Comparison of ENCODE assay signal across 21 cellular contexts in the genomic region with DNA sequence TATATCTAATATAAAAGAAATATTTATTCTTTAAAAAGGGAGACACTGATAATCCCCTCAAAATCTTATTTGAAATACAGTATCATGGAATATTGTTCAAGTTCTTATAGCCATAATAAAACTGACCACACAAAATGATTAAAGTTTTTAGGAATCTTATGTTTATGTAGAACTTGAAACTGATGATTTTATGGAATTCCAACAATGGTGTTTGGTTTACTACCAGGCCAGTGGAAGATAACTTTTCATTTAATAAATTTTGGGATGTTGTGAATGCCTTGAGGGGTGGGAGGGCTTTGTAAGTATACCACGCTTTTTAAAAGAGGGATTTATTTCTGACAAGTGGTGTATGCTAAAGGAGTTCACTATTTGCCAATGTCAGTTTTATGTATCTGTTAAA.
"Had no signal": no experiment of that assay in that cellular context is flagged by ENCODE, and none has a peak within 500 bp of the region (broad histone marks: within the 10 kb centered on the region; RNA-seq: fewer than 3 reads in every experiment).

No MANE protein-coding gene starts in this region.

- H3K4me1 Mint-ChIP-seq: activated naive CD8-positive, alpha-beta T cell treated with anti-CD3 and anti-CD28 coated beads, Interleukin-2, amount 10 ng/mL, durations not matched to agents 7 days and 5 days; neural progenitor cell; WTC11 had no signal

- H3K27ac Mint-ChIP-seq: activated naive CD4-positive, alpha-beta T cell treated with anti-CD3 and anti-CD28 coated beads for 36 hours; activated naive CD8-positive, alpha-beta T cell treated with anti-CD3 and anti-CD28 coated beads, Interleukin-2, amount 10 ng/mL, durations not matched to agents 7 days and 5 days; neural progenitor cell; progenitor cell of endocrine pancreas; T-cell; T-helper 2 cell treated with Interferon-gamma antibody and Interleukin-4, amounts not matched to agents 5 μg/mL and 100 μg/mL, for 36 hours; WTC11 had no signal

- H3K27me3 Mint-ChIP-seq: activated naive CD8-positive, alpha-beta T cell treated with anti-CD3 and anti-CD28 coated beads, Interleukin-2, amount 10 ng/mL, durations not matched to agents 7 days and 5 days; naive thymus-derived CD8-positive, alpha-beta T cell; progenitor cell of endocrine pancreas; T-cell had no signal

- H3K9me3 Mint-ChIP-seq: activated naive CD4-positive, alpha-beta T cell treated with anti-CD3 and anti-CD28 coated beads for 36 hours; activated naive CD8-positive, alpha-beta T cell treated with anti-CD3 and anti-CD28 coated beads, Interleukin-2, amount 10 ng/mL, durations not matched to agents 7 days and 5 days; naive thymus-derived CD8-positive, alpha-beta T cell; neural progenitor cell; T-cell; T-helper 2 cell treated with Interferon-gamma antibody and Interleukin-4, amounts not matched to agents 5 μg/mL and 100 μg/mL, for 36 hours; WTC11 had no signal

- DNase-seq: activated CD8-positive, alpha-beta memory T cell treated with anti-CD3 and anti-CD28 coated beads, Interleukin-2, amount 50 U/mL, for 48 hours; activated naive CD4-positive, alpha-beta T cell treated with anti-CD3 and anti-CD28 coated beads for 36 hours; activated naive CD8-positive, alpha-beta T cell treated with anti-CD3 and anti-CD28 coated beads, Interleukin-2, amount 10 ng/mL, durations not matched to agents 7 days and 5 days; activated T-cell treated with anti-CD3 and anti-CD28 coated beads, Interleukin-2, amount 50 U/mL, for 48 hours; amygdala; effector memory CD4-positive, alpha-beta T cell; gastrocnemius medialis; hippocampal formation; left ventricle myocardium inferior; naive thymus-derived CD8-positive, alpha-beta T cell; retina; stimulated activated CD4-positive, alpha-beta T cell treated with anti-CD3 and anti-CD28 coated beads, Interleukin-12 subunit alpha, Interleukin-12 subunit beta, amount 100 ng/mL, for 4 hours; stimulated activated CD4-positive, alpha-beta T cell treated with anti-CD3 and anti-CD28 coated beads, Interleukin-4, amount 100 ng/mL, for 4 hours; stimulated activated naive CD8-positive, alpha-beta T cell treated with anti-CD3 and anti-CD28 coated beads, Interleukin-15, Interleukin-2, amounts not matched to agents 100 U/mL and 50 U/mL, for 24 hours; T-cell; upper lobe of left lung had no signal

- ATAC-seq: esophagus mucosa; gastrocnemius medialis; naive thymus-derived CD8-positive, alpha-beta T cell; stimulated activated naive CD8-positive, alpha-beta T cell treated with anti-CD3 and anti-CD28 coated beads, Interleukin-15, Interleukin-2, amounts not matched to agents 100 U/mL and 50 U/mL, for 24 hours; T-cell; WTC11 had no signal

- H3K4me3 Mint-ChIP-seq: activated naive CD4-positive, alpha-beta T cell treated with anti-CD3 and anti-CD28 coated beads for 36 hours; activated naive CD8-positive, alpha-beta T cell treated with anti-CD3 and anti-CD28 coated beads, Interleukin-2, amount 10 ng/mL, durations not matched to agents 7 days and 5 days; naive thymus-derived CD8-positive, alpha-beta T cell; neural progenitor cell; T-cell; T-helper 2 cell treated with Interferon-gamma antibody and Interleukin-4, amounts not matched to agents 5 μg/mL and 100 μg/mL, for 36 hours; WTC11 had no signal
